ENCODE assay signal across 1 cellular context in the genomic region with DNA sequence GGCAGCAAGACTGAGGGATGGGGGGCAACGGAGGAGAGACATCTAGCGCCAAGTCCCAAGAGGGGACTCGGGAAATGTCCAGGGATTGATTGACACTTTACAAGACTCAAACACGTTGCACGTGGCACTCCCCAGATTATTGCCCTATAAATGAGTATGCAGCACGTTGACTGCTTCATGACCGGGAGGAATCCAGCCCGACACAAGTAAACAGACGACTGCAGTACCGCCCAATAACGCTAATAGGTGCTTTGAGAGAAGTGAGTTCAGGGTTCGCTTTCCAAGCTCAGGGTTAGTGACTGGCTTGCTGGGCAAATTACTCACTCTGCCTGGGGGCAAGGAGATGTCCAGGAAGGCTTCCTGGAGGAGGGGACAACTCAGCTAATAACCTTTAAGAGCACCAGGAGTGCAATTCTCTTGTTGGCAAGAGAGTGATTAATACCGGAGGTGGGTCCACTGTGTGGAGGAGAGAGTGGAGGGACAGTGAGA.
TF ChIP-seq lines count a peak whose summit lies in the region.

No MANE protein-coding gene starts in this region.

TF ChIP-seq in H1, 55 proteins besides CTCF, POLR2A, EP300 and RAD21 (continued from another document):
- no peak for TF ChIP-seq TAF7 (optimal IDR thresholded peaks at IDR 0.05; ENCODE audit: borderline replicate concordance, low read depth, low read length)
- no peak for TF ChIP-seq POLR2AphosphoS5 (IDR thresholded peaks at IDR 0.05; ENCODE audit: low read depth, low read length)
- no peak for TF ChIP-seq YY1 (IDR thresholded peaks at IDR 0.05; ENCODE audit: low read depth, low read length)
- TF ChIP-seq CEBPB (IDR thresholded peaks at IDR 0.05; ENCODE audit: low read depth, low read length), result no peak
- no peak for TF ChIP-seq SRF (IDR thresholded peaks at IDR 0.05; ENCODE audit: low read depth, low read length)
- TF ChIP-seq BACH1 (IDR thresholded peaks at IDR 0.05; ENCODE audit: low read length), result no peak
- TF ChIP-seq POU5F1 (IDR thresholded peaks at IDR 0.05; ENCODE audit: low read depth, low read length), result no peak
- no peak for TF ChIP-seq TEAD4 (IDR thresholded peaks at IDR 0.05; ENCODE audit: low read depth, low read length)
